Comparison of ENCODE assay signal across 9 cellular contexts in genomic region chr7:44324204-44325126, GRCh38. TPM values are rescaled to one million over a fixed set of nuclear protein-coding genes. Genes with fewer than 3 reads are reported as not detected.
DNase-seq lines count a peak whose midpoint lies in the region; ATAC-seq and TF ChIP-seq lines count a peak whose summit lies in the region.
"Had no signal": no experiment of that assay in that cellular context is flagged by ENCODE, and none has a peak within 500 bp of the region (broad histone marks: within the 10 kb centered on the region; RNA-seq: fewer than 3 reads in every experiment).

No MANE protein-coding gene starts in this region.

- peak overlapping the region; percentile 38 for H3K4me3 Mint-ChIP-seq in CD4-positive, alpha-beta T cell
- H3K4me3 Mint-ChIP-seq in nephron progenitor cell (peak overlapping the region; percentile 75), immature natural killer cell (no peak overlapping the region)

- no peak for TF ChIP-seq CTCF in CD4-positive, alpha-beta T cell (IDR thresholded peaks at IDR 0.05)
- no peak for TF ChIP-seq CTCF in dorsolateral prefrontal cortex (IDR thresholded peaks at IDR 0.05 in 54 of 56, conservative IDR thresholded peaks at IDR 0.05 in 2 of 56; ENCODE audit: low read depth in 1 of 56, partially characterized antibody in 56 of 56)
- no peak for TF ChIP-seq CTCF in nephron progenitor cell (IDR thresholded peaks at IDR 0.05)

- H3K4me3 ChIP-seq in dorsolateral prefrontal cortex = peak overlapping the region in 58 of 59 donors; percentile 19 to 73 (median 60)

- H3K27ac Mint-ChIP-seq in CD4-positive, alpha-beta T cell = no peak overlapping the region
- H3K27ac Mint-ChIP-seq in nephron progenitor cell (no peak overlapping the region), immature natural killer cell (no peak overlapping the region)

- ATAC-seq in CD4-positive, alpha-beta T cell (ENCODE audit: poor library complexity) = no peak
- ATAC-seq in HG03135 (IDR thresholded peaks at IDR 0.05; ENCODE audit: unreplicated experiment) = no peak

- H3K27ac ChIP-seq in CD4-positive, alpha-beta T cell (ENCODE audit: low read depth, low read length) = no peak overlapping the region
- H3K27ac ChIP-seq in dorsolateral prefrontal cortex = peak overlapping the region in 52 of 59 donors; percentile 33 to 91 (median 69)

- DNase-seq in CD4-positive, alpha-beta T cell = no peak
- DNase-seq in HT1080 (ENCODE audit: low read depth) (peak; percentile 12), dorsolateral prefrontal cortex (peak in 2 of 10 donors; percentile 51 to 75), nephron progenitor cell (peak; percentile 38), erythroblast (lab: John Stamatoyannopoulos, UW) (no peak), putamen (ENCODE audit: low spot score) (no peak), immature natural killer cell (no peak)
- DNase-seq: foreskin fibroblast had no signal

- intact Hi-C loops in CD4-positive, alpha-beta T cell (cut with DNase I, micrococcal nuclease) = no loop called here
- intact Hi-C loops in dorsolateral prefrontal cortex (cut with DNase I) = loop anchor here in 1 of 2 donors (10.0 kb wide), 1 partner anchor 60 kb away; no protein-coding TSS in a partner anchor

- no peak for TF ChIP-seq POLR2A in erythroblast (IDR thresholded peaks at IDR 0.05; ENCODE audit: low read length)

- peaks cover 28% of the 10 kb centered on the region for H3K27me3 ChIP-seq in CD4-positive, alpha-beta T cell (ENCODE audit: control insufficient read depth, insufficient read depth, low read length)
- peaks cover 0 to 15% (median 0%) of the 10 kb centered on the region in 45 donors for H3K27me3 ChIP-seq in dorsolateral prefrontal cortex

- no peaks in the 10 kb centered on the region for H3K36me3 Mint-ChIP-seq in CD4-positive, alpha-beta T cell (ENCODE audit: low read depth)
- H3K36me3 Mint-ChIP-seq in nephron progenitor cell (ENCODE audit: low read depth) (no peaks in the 10 kb centered on the region), immature natural killer cell (no peaks in the 10 kb centered on the region)

- POLR2A ChIA-PET in CD4-positive, alpha-beta T cell (lab: Charles Lee) = no interaction called here

- no peaks in the 10 kb centered on the region for H3K9me3 ChIP-seq in CD4-positive, alpha-beta T cell (ENCODE audit: control insufficient read depth, low read length)

- CTCF ChIA-PET in CD4-positive, alpha-beta T cell (lab: Charles Lee) = no interaction called here

- no peaks in the 10 kb centered on the region for H3K9me3 Mint-ChIP-seq in CD4-positive, alpha-beta T cell
- H3K9me3 Mint-ChIP-seq in nephron progenitor cell = no peaks in the 10 kb centered on the region
- peaks cover 0 to 1% (median 0%) of the 10 kb centered on the region in 6 donors for H3K9me3 Mint-ChIP-seq in immature natural killer cell

- peaks cover 4% of the 10 kb centered on the region for H3K4me1 Mint-ChIP-seq in CD4-positive, alpha-beta T cell (ENCODE audit: low read depth)
- H3K4me1 Mint-ChIP-seq in nephron progenitor cell (peaks cover 30% of the 10 kb centered on the region), immature natural killer cell (peaks cover 0 to 2% of the 10 kb centered on the region in 2 donors)

- H3K27me3 Mint-ChIP-seq in CD4-positive, alpha-beta T cell = peaks cover 48% of the 10 kb centered on the region
- H3K27me3 Mint-ChIP-seq in nephron progenitor cell (ENCODE audit: low read depth, poor library complexity) (peaks cover 90% of the 10 kb centered on the region), immature natural killer cell (ENCODE audit: low read depth in 3 of 3) (peaks cover 11 to 18% (median 16%) of the 10 kb centered on the region in 3 donors)

RNA-seq across cellular contexts. Expression of gene CAMK2B, which starts 0.9 kb away (rescaled TPM):
- total RNA-seq in CD4-positive, alpha-beta T cell = not detected
- total RNA-seq in HT1080 (2014; rRNA removed; shearing (Covaris generic)) = 0.02 and 0.07 TPM in 2 replicates
- 0.06 and 0.16 TPM in 2 replicates for polyA plus RNA-seq in HT1080 (2015; cell fraction: cytosol; rRNA removed)
- polyA plus RNA-seq in HT1080 (2015; cell fraction: nucleus; rRNA removed) = 0.39 TPM in 1 of 2 replicates, not detected in the other
- total RNA-seq in dorsolateral prefrontal cortex = 100 to 1,000 TPM; 111 to 469 (median 313) TPM
- polyA plus RNA-seq in immature natural killer cell = not detected

Comparison
In these comparisons a context has a peak if more than half of its experiments do, and no peak if none do; other contexts are left out.
1. DNase-seq: peak in HT1080 (single experiment) and nephron progenitor cell (single experiment); none in CD4-positive, alpha-beta T cell (0 of 10), erythroblast (0 of 2), putamen (single experiment) and immature natural killer cell (0 of 3).
2. H3K4me3 Mint-ChIP-seq: peak in CD4-positive, alpha-beta T cell (single experiment) and nephron progenitor cell (single experiment); none in immature natural killer cell (0 of 5).
3. RNA of gene CAMK2B, which starts 0.9 kb away (total RNA-seq): 111 to 469 TPM in dorsolateral prefrontal cortex; not detected in CD4-positive, alpha-beta T cell and 0.02 to 0.07 TPM in HT1080; every median in the first group is over 100 times any median in the second.